1 cellular context compared by ENCODE assay signal in the genomic region with DNA sequence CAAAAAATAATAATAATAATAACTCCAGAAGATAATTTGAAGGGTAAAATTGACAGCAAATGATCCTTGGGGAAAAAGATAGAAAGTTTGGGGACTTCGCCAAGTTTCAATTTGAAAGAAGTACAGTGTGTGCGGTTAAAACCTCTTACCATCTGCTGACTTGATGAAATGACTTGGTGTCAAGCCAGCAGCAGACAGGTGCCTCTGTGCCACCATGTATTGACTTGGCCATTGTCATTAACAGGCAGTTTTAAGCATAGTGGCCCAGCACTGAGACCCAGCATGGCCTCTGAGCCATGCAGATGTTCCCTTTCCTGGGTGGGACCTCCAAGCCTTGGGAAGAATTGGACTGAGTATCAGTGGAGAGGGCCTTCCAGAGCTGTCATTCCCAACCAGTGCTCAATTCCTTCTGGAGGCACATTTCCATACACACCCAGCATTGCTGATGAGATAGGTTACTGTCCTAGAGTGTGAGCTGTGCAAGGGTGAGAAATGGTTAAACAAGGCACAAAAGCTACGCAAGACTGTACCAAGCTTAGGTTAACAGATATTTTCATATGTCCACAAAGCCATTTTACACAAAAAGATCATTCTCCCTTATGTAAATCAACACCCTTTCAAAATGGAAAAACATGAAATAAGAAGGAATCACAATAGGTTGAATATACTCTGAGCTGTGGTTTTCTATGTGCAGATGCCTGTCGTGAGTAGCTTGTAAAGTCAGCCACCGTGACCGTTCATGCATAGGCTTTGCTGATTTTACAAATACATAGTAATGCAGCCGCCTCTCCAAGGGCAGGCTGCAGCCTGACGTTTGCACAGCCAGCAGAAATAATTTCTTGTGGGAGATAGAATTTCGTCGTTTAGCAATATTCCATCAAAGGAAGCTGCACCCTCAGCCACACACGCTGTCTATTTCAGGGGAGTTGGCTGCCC.
A peak's percentile ranks its signal among the peaks of the same experiment; 100 is the strongest.
TF ChIP-seq lines count a peak whose summit lies in the region.

No MANE protein-coding gene starts in this region.

TF ChIP-seq in GM12878, 131 proteins besides CTCF, POLR2A, EP300 and RAD21 (continued from another document):
- TF ChIP-seq, protein P1, sequence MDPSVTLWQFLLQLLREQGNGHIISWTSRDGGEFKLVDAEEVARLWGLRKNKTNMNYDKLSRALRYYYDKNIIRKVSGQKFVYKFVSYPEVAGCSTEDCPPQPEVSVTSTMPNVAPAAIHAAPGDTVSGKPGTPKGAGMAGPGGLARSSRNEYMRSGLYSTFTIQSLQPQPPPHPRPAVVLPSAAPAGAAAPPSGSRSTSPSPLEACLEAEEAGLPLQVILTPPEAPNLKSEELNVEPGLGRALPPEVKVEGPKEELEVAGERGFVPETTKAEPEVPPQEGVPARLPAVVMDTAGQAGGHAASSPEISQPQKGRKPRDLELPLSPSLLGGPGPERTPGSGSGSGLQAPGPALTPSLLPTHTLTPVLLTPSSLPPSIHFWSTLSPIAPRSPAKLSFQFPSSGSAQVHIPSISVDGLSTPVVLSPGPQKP (IDR thresholded peaks at IDR 0.05; ENCODE audit: low read depth, low read length) = no peak
- TF ChIP-seq CHD4 (IDR thresholded peaks at IDR 0.05) = no peak
- TF ChIP-seq PML (IDR thresholded peaks at IDR 0.05; ENCODE audit: low read length) = no peak
- TF ChIP-seq HDAC2 (IDR thresholded peaks at IDR 0.05) = no peak
- TF ChIP-seq BMI1 (IDR thresholded peaks at IDR 0.05; ENCODE audit: borderline replicate concordance) = no peak
- no peak for TF ChIP-seq ZNF384 (IDR thresholded peaks at IDR 0.05; ENCODE audit: borderline replicate concordance, low read depth, low read length)
- TF ChIP-seq MXI1 (IDR thresholded peaks at IDR 0.05; ENCODE audit: low read depth, low read length) = no peak
- TF ChIP-seq, protein P2, sequence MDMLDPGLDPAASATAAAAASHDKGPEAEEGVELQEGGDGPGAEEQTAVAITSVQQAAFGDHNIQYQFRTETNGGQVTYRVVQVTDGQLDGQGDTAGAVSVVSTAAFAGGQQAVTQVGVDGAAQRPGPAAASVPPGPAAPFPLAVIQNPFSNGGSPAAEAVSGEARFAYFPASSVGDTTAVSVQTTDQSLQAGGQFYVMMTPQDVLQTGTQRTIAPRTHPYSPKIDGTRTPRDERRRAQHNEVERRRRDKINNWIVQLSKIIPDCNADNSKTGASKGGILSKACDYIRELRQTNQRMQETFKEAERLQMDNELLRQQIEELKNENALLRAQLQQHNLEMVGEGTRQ (IDR thresholded peaks at IDR 0.05; ENCODE audit: borderline replicate concordance, low read depth, low read length) = no peak
- TF ChIP-seq RB1 (IDR thresholded peaks at IDR 0.05; ENCODE audit: borderline replicate concordance) = no peak
- TF ChIP-seq FOXM1 (IDR thresholded peaks at IDR 0.05; ENCODE audit: low read depth, low read length) = peak; percentile 57; the same call in 1 of the 2 replicates
- TF ChIP-seq, protein P3, sequence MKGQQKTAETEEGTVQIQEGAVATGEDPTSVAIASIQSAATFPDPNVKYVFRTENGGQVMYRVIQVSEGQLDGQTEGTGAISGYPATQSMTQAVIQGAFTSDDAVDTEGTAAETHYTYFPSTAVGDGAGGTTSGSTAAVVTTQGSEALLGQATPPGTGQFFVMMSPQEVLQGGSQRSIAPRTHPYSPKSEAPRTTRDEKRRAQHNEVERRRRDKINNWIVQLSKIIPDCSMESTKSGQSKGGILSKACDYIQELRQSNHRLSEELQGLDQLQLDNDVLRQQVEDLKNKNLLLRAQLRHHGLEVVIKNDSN (IDR thresholded peaks at IDR 0.05; ENCODE audit: borderline replicate concordance, extremely low read length, insufficient read depth, low read depth, low read length) = no peak
- no peak for TF ChIP-seq RAD51 (IDR thresholded peaks at IDR 0.05)
- TF ChIP-seq POU2F2 (IDR thresholded peaks at IDR 0.05; ENCODE audit: borderline replicate concordance, low read depth, low read length) = 0 out of 3 replicates have a peak, but pooled peaks have one; percentile 46
- no peak for TF ChIP-seq ETV6 (conservative IDR thresholded peaks at IDR 0.05 in 1 of 2, IDR thresholded peaks at IDR 0.05 in 1 of 2; ENCODE audit: borderline replicate concordance in 1 of 2, low read depth in 1 of 2)
- 0 out of 2 replicates have a peak, but pooled peaks have one; percentile 45 for TF ChIP-seq NFIC (IDR thresholded peaks at IDR 0.05; ENCODE audit: low read depth, low read length)
- TF ChIP-seq RBBP5 (conservative IDR thresholded peaks at IDR 0.05) = no peak
- no peak for TF ChIP-seq RCOR1 (conservative IDR thresholded peaks at IDR 0.05; ENCODE audit: low read depth, low read length)
- TF ChIP-seq EED (IDR thresholded peaks at IDR 0.05; ENCODE audit: low read depth) = 0 out of 2 replicates have a peak, but pooled peaks have one; percentile 28
- no peak for TF ChIP-seq SUZ12 (IDR thresholded peaks at IDR 0.05; ENCODE audit: unreplicated experiment)
- TF ChIP-seq, protein P4, sequence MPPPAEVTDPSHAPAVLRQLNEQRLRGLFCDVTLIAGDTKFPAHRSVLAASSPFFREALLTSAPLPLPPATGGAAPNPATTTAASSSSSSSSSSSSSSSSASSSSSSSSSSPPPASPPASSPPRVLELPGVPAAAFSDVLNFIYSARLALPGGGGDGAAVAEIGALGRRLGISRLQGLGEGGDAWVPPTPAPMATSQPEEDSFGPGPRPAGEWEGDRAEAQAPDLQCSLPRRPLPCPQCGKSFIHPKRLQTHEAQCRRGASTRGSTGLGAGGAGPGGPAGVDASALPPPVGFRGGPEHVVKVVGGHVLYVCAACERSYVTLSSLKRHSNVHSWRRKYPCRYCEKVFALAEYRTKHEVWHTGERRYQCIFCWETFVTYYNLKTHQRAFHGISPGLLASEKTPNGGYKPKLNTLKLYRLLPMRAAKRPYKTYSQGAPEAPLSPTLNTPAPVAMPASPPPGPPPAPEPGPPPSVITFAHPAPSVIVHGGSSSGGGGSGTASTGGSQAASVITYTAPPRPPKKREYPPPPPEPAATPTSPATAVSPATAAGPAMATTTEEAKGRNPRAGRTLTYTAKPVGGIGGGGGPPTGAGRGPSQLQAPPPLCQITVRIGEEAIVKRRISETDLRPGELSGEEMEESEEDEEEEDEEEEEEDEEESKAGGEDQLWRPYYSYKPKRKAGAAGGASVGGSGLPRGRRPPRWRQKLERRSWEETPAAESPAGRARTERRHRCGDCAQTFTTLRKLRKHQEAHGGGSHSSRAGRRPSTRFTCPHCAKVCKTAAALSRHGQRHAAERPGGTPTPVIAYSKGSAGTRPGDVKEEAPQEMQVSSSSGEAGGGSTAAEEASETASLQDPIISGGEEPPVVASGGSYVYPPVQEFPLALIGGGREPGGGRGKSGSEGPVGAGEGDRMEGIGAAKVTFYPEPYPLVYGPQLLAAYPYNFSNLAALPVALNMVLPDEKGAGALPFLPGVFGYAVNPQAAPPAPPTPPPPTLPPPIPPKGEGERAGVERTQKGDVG (CRISPR knock-in tag; IDR thresholded peaks at IDR 0.05) = no peak
- no peak for TF ChIP-seq ATF7 (IDR thresholded peaks at IDR 0.05; ENCODE audit: low read depth)
- 0 out of 2 replicates have a peak, but pooled peaks have one; percentile 32 for TF ChIP-seq CREB1 (IDR thresholded peaks at IDR 0.05; ENCODE audit: low read depth)
- TF ChIP-seq IKZF1 (conservative IDR thresholded peaks at IDR 0.05) = 0 out of 2 replicates have a peak, but pooled peaks have one; percentile 26
- peak; percentile 67; the same call in 1 of the 2 replicates for TF ChIP-seq CBFB (IDR thresholded peaks at IDR 0.05; ENCODE audit: low read depth)
- peak; percentile 77; the same call in 1 of the 2 replicates for TF ChIP-seq ZBED1 (IDR thresholded peaks at IDR 0.05; ENCODE audit: borderline replicate concordance)
- TF ChIP-seq BACH1 (IDR thresholded peaks at IDR 0.05; ENCODE audit: borderline replicate concordance) = no peak; the same call in 1 of the 2 replicates
- TF ChIP-seq, protein P5, sequence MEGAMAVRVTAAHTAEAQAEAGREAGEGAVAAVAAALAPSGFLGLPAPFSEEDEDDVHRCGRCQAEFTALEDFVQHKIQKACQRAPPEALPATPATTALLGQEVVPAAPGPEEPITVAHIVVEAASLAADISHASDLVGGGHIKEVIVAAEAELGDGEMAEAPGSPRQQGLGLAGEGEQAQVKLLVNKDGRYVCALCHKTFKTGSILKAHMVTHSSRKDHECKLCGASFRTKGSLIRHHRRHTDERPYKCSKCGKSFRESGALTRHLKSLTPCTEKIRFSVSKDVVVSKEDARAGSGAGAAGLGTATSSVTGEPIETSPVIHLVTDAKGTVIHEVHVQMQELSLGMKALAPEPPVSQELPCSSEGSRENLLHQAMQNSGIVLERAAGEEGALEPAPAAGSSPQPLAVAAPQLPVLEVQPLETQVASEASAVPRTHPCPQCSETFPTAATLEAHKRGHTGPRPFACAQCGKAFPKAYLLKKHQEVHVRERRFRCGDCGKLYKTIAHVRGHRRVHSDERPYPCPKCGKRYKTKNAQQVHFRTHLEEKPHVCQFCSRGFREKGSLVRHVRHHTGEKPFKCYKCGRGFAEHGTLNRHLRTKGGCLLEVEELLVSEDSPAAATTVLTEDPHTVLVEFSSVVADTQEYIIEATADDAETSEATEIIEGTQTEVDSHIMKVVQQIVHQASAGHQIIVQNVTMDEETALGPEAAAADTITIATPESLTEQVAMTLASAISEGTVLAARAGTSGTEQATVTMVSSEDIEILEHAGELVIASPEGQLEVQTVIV (IDR thresholded peaks at IDR 0.05; ENCODE audit: borderline replicate concordance, partially characterized antibody) = no peak
- TF ChIP-seq, protein P6, sequence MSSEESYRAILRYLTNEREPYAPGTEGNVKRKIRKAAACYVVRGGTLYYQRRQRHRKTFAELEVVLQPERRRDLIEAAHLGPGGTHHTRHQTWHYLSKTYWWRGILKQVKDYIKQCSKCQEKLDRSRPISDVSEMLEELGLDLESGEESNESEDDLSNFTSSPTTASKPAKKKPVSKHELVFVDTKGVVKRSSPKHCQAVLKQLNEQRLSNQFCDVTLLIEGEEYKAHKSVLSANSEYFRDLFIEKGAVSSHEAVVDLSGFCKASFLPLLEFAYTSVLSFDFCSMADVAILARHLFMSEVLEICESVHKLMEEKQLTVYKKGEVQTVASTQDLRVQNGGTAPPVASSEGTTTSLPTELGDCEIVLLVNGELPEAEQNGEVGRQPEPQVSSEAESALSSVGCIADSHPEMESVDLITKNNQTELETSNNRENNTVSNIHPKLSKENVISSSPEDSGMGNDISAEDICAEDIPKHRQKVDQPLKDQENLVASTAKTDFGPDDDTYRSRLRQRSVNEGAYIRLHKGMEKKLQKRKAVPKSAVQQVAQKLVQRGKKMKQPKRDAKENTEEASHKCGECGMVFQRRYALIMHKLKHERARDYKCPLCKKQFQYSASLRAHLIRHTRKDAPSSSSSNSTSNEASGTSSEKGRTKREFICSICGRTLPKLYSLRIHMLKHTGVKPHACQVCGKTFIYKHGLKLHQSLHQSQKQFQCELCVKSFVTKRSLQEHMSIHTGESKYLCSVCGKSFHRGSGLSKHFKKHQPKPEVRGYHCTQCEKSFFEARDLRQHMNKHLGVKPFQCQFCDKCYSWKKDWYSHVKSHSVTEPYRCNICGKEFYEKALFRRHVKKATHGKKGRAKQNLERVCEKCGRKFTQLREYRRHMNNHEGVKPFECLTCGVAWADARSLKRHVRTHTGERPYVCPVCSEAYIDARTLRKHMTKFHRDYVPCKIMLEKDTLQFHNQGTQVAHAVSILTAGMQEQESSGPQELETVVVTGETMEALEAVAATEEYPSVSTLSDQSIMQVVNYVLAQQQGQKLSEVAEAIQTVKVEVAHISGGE (CRISPR knock-in tag; IDR thresholded peaks at IDR 0.05) = no peak
- TF ChIP-seq RUNX3 (IDR thresholded peaks at IDR 0.05; ENCODE audit: low read length) = peak; percentile 90
- peak; percentile 62; the same call in 1 of the 2 replicates for TF ChIP-seq TCF12 (IDR thresholded peaks at IDR 0.05; ENCODE audit: low read depth, low read length)
- peak; percentile 100 for TF ChIP-seq PAX5 (IDR thresholded peaks at IDR 0.05; ENCODE audit: borderline replicate concordance, low read depth, low read length)
- TF ChIP-seq SIN3A (IDR thresholded peaks at IDR 0.05; ENCODE audit: low read depth, low read length) = no peak
- TF ChIP-seq ZNF274 (IDR thresholded peaks at IDR 0.05; ENCODE audit: insufficient read depth, insufficient read length) = no peak
- TF ChIP-seq MTA3 (IDR thresholded peaks at IDR 0.05; ENCODE audit: borderline replicate concordance, low read length) = peak; percentile 43; the same call in 1 of the 2 replicates
- TF ChIP-seq TAF1 (IDR thresholded peaks at IDR 0.05; ENCODE audit: borderline replicate concordance, low read depth, low read length) = no peak
- TF ChIP-seq SMAD1 (IDR thresholded peaks at IDR 0.05; ENCODE audit: low read depth, partially characterized antibody) = no peak
- TF ChIP-seq RFX5 (IDR thresholded peaks at IDR 0.05; ENCODE audit: low read depth, low read length) = no peak
- TF ChIP-seq NBN (IDR thresholded peaks at IDR 0.05) = no peak
- no peak for TF ChIP-seq ZNF207 (IDR thresholded peaks at IDR 0.05; ENCODE audit: borderline replicate concordance)
- TF ChIP-seq, protein P7, sequence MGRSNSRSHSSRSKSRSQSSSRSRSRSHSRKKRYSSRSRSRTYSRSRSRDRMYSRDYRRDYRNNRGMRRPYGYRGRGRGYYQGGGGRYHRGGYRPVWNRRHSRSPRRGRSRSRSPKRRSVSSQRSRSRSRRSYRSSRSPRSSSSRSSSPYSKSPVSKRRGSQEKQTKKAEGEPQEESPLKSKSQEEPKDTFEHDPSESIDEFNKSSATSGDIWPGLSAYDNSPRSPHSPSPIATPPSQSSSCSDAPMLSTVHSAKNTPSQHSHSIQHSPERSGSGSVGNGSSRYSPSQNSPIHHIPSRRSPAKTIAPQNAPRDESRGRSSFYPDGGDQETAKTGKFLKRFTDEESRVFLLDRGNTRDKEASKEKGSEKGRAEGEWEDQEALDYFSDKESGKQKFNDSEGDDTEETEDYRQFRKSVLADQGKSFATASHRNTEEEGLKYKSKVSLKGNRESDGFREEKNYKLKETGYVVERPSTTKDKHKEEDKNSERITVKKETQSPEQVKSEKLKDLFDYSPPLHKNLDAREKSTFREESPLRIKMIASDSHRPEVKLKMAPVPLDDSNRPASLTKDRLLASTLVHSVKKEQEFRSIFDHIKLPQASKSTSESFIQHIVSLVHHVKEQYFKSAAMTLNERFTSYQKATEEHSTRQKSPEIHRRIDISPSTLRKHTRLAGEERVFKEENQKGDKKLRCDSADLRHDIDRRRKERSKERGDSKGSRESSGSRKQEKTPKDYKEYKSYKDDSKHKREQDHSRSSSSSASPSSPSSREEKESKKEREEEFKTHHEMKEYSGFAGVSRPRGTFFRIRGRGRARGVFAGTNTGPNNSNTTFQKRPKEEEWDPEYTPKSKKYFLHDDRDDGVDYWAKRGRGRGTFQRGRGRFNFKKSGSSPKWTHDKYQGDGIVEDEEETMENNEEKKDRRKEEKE (IDR thresholded peaks at IDR 0.05) = no peak
- TF ChIP-seq TCF7 (IDR thresholded peaks at IDR 0.05; ENCODE audit: borderline replicate concordance) = no peak
